ENCODE assay signal across 10 cellular contexts in the genomic region with DNA sequence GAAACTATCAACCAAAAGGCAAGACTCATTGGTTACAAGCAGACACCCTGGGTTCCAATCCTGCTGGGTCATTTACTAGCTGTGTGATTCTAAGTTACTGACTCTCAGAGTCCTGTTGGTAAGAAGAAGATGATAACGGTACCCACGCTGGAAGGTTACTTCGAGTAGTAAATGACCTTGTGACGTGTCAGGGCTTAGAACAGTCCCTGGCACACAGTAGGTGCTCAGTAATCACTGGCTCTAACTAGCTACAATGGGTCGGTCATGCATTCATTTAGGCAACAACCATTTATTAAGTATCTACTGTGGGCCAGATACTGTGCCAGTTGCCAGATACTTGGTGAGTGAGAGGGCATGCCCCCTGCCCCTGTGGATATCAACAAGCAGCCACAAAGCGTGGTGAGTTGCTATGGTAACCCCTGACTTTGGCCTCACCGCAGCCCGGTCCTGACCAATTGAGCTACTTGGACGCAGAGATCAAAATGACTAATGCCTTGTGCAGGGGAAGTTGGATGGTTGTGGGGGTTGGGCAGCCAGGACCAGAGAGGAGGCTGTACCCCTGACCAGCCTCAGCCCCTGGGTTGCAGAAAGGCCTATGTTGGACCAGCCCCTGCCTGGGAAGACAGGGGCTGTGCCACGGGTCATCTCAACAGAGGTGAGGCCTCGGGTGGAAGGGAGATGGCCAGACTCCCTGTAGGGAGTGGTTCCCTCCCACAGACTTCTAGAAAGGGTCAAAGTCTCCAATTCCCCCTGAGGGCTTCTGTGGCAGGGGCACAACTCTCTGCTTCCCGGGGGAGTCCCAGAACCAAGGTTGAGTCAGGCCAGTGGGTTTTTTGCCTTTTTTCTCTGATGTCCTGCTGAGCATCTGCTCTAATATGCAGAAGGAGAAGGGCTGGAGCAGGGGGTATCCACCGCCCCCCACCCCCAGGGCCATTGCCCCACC. TPM values are rescaled to one million over a fixed set of nuclear protein-coding genes. Genes with fewer than 3 reads are reported as not detected.
A peak's percentile ranks its signal among the peaks of the same experiment; 100 is the strongest.
DNase-seq lines count a peak whose midpoint lies in the region; ATAC-seq and TF ChIP-seq lines count a peak whose summit lies in the region.
"Had no signal": no experiment of that assay in that cellular context is flagged by ENCODE, and none has a peak within 500 bp of the region (broad histone marks: within the 10 kb centered on the region; RNA-seq: fewer than 3 reads in every experiment).

No MANE protein-coding gene starts in this region.

- H3K9me3 ChIP-seq in SK-N-SH (no peaks in the 10 kb centered on the region), sigmoid colon (no peaks in the 10 kb centered on the region)

- H2AFZ ChIP-seq in SK-N-SH (ENCODE audit: low read depth) = no peak overlapping the region

- H3F3A ChIP-seq in SK-N-SH (replicated peaks; ENCODE audit: insufficient read depth) = peaks cover 10% of the 10 kb centered on the region

- TF ChIP-seq EP300 in SK-N-SH (IDR thresholded peaks at IDR 0.05; ENCODE audit: borderline replicate concordance in 1 of 2, low read depth in 1 of 2, low read length in 1 of 2) (no peak; a peak in 1 of 4 replicates), sigmoid colon (IDR thresholded peaks at IDR 0.05) (no peak)

- TF ChIP-seq RAD21 in SK-N-SH (IDR thresholded peaks at IDR 0.05; ENCODE audit: low read length) = no peak

- peak overlapping the region; percentile 56 for H3K4me2 ChIP-seq in SK-N-SH

- H3K27me3 ChIP-seq in SK-N-SH (ENCODE audit: insufficient read depth) (no peaks in the 10 kb centered on the region), sigmoid colon (no peaks in the 10 kb centered on the region)
- H3K27me3 ChIP-seq: cardiac muscle cell had no signal

- no peaks in the 10 kb centered on the region for H4K20me1 ChIP-seq in SK-N-SH (ENCODE audit: insufficient read depth)

- TF ChIP-seq CTCF in SK-N-SH (IDR thresholded peaks at IDR 0.05) (no peak), sigmoid colon (IDR thresholded peaks at IDR 0.05) (no peak)

- no peaks in the 10 kb centered on the region for H3K9me2 ChIP-seq in SK-N-SH

- POLR2A ChIA-PET in SK-N-SH (lab: Yijun Ruan, JAX) = no interaction called here

- CTCF ChIA-PET in SK-N-SH (lab: Yijun Ruan, JAX) = interaction anchor here (0.8 to 1.7 kb wide), 9 partner anchors 8 to 288 kb away, joined by 3 to 9 read pairs (median 5); partner anchors contain the start of gene DHRS3

- WGBS in SK-N-SH (ENCODE audit: low lambda C conversion rate) = 58% methylated on average over 10 of the region's 13 CpGs
- WGBS in sigmoid colon, 2 donors = 65 to 76% methylated on average over 13 of the region's 13 CpGs

- DNase-seq in SK-N-SH = peak; percentile 42
- DNase-seq in foreskin melanocyte = peak; percentile 55
- no peak for DNase-seq in sigmoid colon
- no peak for DNase-seq in DMS53 (lab: John Stamatoyannopoulos, UW)
- no peak for DNase-seq in activated CD4-positive, alpha-beta T cell treated with anti-CD3 and anti-CD28 coated beads for 48 hours
- DNase-seq in NCI-H1105 (lab: John Stamatoyannopoulos, UW) = no peak
- DNase-seq: NCI-H774 had no signal

- H3K4me1 ChIP-seq in SK-N-SH (ENCODE audit: control insufficient read depth in 1 of 2, insufficient read depth in 2 of 2, low read depth in 1 of 2, low read length in 1 of 2) (peaks cover 33 to 64% of the 10 kb centered on the region in 2 experiments), sigmoid colon (peaks cover 0 to 80% (median 78%) of the 10 kb centered on the region in 4 donors)

- H3K9ac ChIP-seq in SK-N-SH = peak overlapping the region; percentile 40; the same call in 1 of the 2 replicates

- H3K27ac ChIP-seq in SK-N-SH (ENCODE audit: low read depth in 2 of 2, low read length in 1 of 2) = peak overlapping the region; percentile 36 to 78; a peak in 3 of 4 replicates
- H3K27ac ChIP-seq in sigmoid colon = peak overlapping the region; percentile 90 to 99 (median 94)
- H3K27ac ChIP-seq: cardiac muscle cell had no signal

- ATAC-seq in GM21717 (IDR thresholded peaks at IDR 0.05; ENCODE audit: unreplicated experiment) (peak; percentile 64), HG03439 (IDR thresholded peaks at IDR 0.05; ENCODE audit: unreplicated experiment) (no peak)

- no peaks in the 10 kb centered on the region for H3K79me2 ChIP-seq in SK-N-SH (ENCODE audit: insufficient read depth)

- no peaks in the 10 kb centered on the region for H3K36me3 ChIP-seq in SK-N-SH (replicated peaks in 1 of 2; ENCODE audit: control insufficient read depth in 1 of 2, insufficient read depth in 2 of 2, low read length in 1 of 2)
- peaks cover 0 to 7% (median 0%) of the 10 kb centered on the region in 4 donors for H3K36me3 ChIP-seq in sigmoid colon
- H3K36me3 ChIP-seq: cardiac muscle cell had no signal

- no peak for TF ChIP-seq POLR2A in sigmoid colon (IDR thresholded peaks at IDR 0.05)

- H3K4me3 ChIP-seq in SK-N-SH (ENCODE audit: low read depth in 2 of 2, low read length in 1 of 2) (no peak overlapping the region), sigmoid colon (no peak overlapping the region)
- H3K4me3 ChIP-seq: cardiac muscle cell had no signal

- intact Hi-C loops in sigmoid colon (cut with DNase I) = no loop called here

TF ChIP-seq in SK-N-SH, 30 proteins besides CTCF, POLR2A, EP300 and RAD21 (continues in another document):
- no peak for TF ChIP-seq RCOR1 (IDR thresholded peaks at IDR 0.05; ENCODE audit: low read length)
- TF ChIP-seq TEAD4 (IDR thresholded peaks at IDR 0.05; ENCODE audit: borderline replicate concordance, insufficient read depth) = no peak
- TF ChIP-seq EZH2phosphoT487 (IDR thresholded peaks at IDR 0.05; ENCODE audit: borderline replicate concordance, low read depth) = no peak
- no peak for TF ChIP-seq GABPA (IDR thresholded peaks at IDR 0.05; ENCODE audit: low read depth)
- TF ChIP-seq FOXJ3 (CRISPR knock-in tag; IDR thresholded peaks at IDR 0.05) = no peak
- TF ChIP-seq MXI1 (IDR thresholded peaks at IDR 0.05; ENCODE audit: low read depth, low read length) = no peak
- TF ChIP-seq JUND (IDR thresholded peaks at IDR 0.05) = peak; percentile 83
- TF ChIP-seq, protein P1, sequence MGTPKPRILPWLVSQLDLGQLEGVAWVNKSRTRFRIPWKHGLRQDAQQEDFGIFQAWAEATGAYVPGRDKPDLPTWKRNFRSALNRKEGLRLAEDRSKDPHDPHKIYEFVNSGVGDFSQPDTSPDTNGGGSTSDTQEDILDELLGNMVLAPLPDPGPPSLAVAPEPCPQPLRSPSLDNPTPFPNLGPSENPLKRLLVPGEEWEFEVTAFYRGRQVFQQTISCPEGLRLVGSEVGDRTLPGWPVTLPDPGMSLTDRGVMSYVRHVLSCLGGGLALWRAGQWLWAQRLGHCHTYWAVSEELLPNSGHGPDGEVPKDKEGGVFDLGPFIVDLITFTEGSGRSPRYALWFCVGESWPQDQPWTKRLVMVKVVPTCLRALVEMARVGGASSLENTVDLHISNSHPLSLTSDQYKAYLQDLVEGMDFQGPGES (IDR thresholded peaks at IDR 0.05; ENCODE audit: low read depth, low read length) = no peak
- TF ChIP-seq, protein P2, sequence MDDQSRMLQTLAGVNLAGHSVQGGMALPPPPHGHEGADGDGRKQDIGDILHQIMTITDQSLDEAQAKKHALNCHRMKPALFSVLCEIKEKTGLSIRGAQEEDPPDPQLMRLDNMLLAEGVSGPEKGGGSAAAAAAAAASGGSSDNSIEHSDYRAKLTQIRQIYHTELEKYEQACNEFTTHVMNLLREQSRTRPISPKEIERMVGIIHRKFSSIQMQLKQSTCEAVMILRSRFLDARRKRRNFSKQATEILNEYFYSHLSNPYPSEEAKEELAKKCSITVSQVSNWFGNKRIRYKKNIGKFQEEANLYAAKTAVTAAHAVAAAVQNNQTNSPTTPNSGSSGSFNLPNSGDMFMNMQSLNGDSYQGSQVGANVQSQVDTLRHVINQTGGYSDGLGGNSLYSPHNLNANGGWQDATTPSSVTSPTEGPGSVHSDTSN (IDR thresholded peaks at IDR 0.05) = peak; percentile 83
- TF ChIP-seq USF2 (IDR thresholded peaks at IDR 0.05; ENCODE audit: borderline replicate concordance, low read depth, low read length) = no peak
- peak; percentile 64; the same call in 1 of the 2 replicates for TF ChIP-seq SIN3A (IDR thresholded peaks at IDR 0.05; ENCODE audit: borderline replicate concordance, low read depth, low read length)
- no peak for TF ChIP-seq GATA2 (CRISPR knock-in tag; IDR thresholded peaks at IDR 0.05)
- no peak for TF ChIP-seq SMC3 (IDR thresholded peaks at IDR 0.05; ENCODE audit: low read depth, low read length)
- TF ChIP-seq FOSL2 (IDR thresholded peaks at IDR 0.05; ENCODE audit: borderline replicate concordance, low read depth) = peak; percentile 81
- no peak for TF ChIP-seq MEF2A (IDR thresholded peaks at IDR 0.05; ENCODE audit: borderline replicate concordance, low read depth)
- TF ChIP-seq RFX5 (IDR thresholded peaks at IDR 0.05; ENCODE audit: low read length) = peak; percentile 79; the same call in 1 of the 2 replicates

RNA-seq across cellular contexts. Expression of gene DHRS3, which starts 16.0 kb away (rescaled TPM):
- polyA plus RNA-seq in SK-N-SH (2012; rRNA removed) (29.6 and 44.8 TPM in 2 replicates), sigmoid colon (10 to 100 TPM; 34.8 to 47.9 (median 36.5) TPM)
- polyA plus RNA-seq in SK-N-SH (2012; cell fraction: cytosol; rRNA removed) = 17.6 and 26.3 TPM in 2 replicates
- polyA plus RNA-seq in SK-N-SH (2012; cell fraction: nucleus; rRNA removed) = 41.9 and 43.1 TPM in 2 replicates
- 100 to 1,000 TPM in 1 of 4 donors, 10 to 100 TPM in 3; 47.1 to 102 (median 73.1) TPM for total RNA-seq in sigmoid colon

RNA-seq across cellular contexts. Expression of gene AADACL4, which starts 41.9 kb away (rescaled TPM):
- polyA plus RNA-seq in SK-N-SH (2012; rRNA removed) (0.32 and 0.59 TPM in 2 replicates), sigmoid colon (under 1 TPM in 1 of 3 donors, not detected in 2; 0.04 TPM)
- 0.21 and 0.23 TPM in 2 replicates for polyA plus RNA-seq in SK-N-SH (2012; cell fraction: cytosol; rRNA removed)
- polyA plus RNA-seq in SK-N-SH (2012; cell fraction: nucleus; rRNA removed) = 2.5 TPM in 2 replicates
- not detected for total RNA-seq in sigmoid colon
- total RNA-seq: cardiac muscle cell had no signal
- polyA plus RNA-seq: cardiac muscle cell had no signal

Comparison
In these comparisons a context has a peak if more than half of its experiments do, and no peak if none do; other contexts are left out.
1. DNase-seq: peak in SK-N-SH (single experiment) and foreskin melanocyte (single experiment); none in sigmoid colon (single experiment), DMS53 (single experiment), activated CD4-positive, alpha-beta T cell treated with anti-CD3 and anti-CD28 coated beads for 48 hours (single experiment) and NCI-H1105 (single experiment).